Comparison of ENCODE assay signal across 8 cellular contexts in genomic region chr19:38264486-38265212, GRCh38. TPM values are rescaled to one million over a fixed set of nuclear protein-coding genes. Genes with fewer than 3 reads are reported as not detected.
A peak's percentile ranks its signal among the peaks of the same experiment; 100 is the strongest.
DNase-seq lines count a peak whose midpoint lies in the region; ATAC-seq and TF ChIP-seq lines count a peak whose summit lies in the region.

Gene SPINT2, plus strand, starts transcription at chr19:38264573. Its CDS starts 320 bp downstream, at chr19:38264893.

- DNase-seq in HL-60 (ENCODE audit: low read depth in 1 of 2, low spot score in 1 of 2) (peak in 1 of 2 experiments; percentile 13), mesothelial cell of epicardium (ENCODE audit: low spot score in 2 of 2, unreplicated experiment in 2 of 2) (peak; percentile 83 to 89), RKO (ENCODE audit: low spot score) (no peak)
- DNase-seq in effector CD8-positive, alpha-beta T cell (lab: John Stamatoyannopoulos, UW): peak; percentile 71

- ATAC-seq in HG03039 (IDR thresholded peaks at IDR 0.05; ENCODE audit: unreplicated experiment): no peak

- H3K27me3 ChIP-seq in HL-60 (ENCODE audit: insufficient read depth, poor library complexity, severe bottlenecking) (peaks cover 14% of the 10 kb centered on the region), subcutaneous abdominal adipose tissue (ENCODE audit: control insufficient read depth in 5 of 5, insufficient read depth in 4 of 5, low read length in 5 of 5) (peaks cover 0 to 3% (median 0%) of the 10 kb centered on the region in 5 donors)

- H3K4me1 ChIP-seq in subcutaneous abdominal adipose tissue (ENCODE audit: control insufficient read depth in 5 of 5, insufficient read depth in 5 of 5, low read length in 5 of 5): peaks cover 0 to 24% (median 12%) of the 10 kb centered on the region in 5 donors

- peak within 1 kb of the TSS in 3 of 5 donors; percentile 5 to 69 (median 66) for H3K9ac ChIP-seq in subcutaneous abdominal adipose tissue (ENCODE audit: low read length in 5 of 5)

- H3K4me3 Mint-ChIP-seq in mesothelial cell of epicardium: peak within 1 kb of the TSS; percentile 92

- peak within 1 kb of the TSS; percentile 50 for H3K4me3 ChIP-seq in GM08714 (ENCODE audit: low read length)
- H3K4me3 ChIP-seq in HL-60 (replicated peaks; ENCODE audit: insufficient read depth, low read length): peak within 1 kb of the TSS; percentile 46
- H3K4me3 ChIP-seq in subcutaneous abdominal adipose tissue (ENCODE audit: low read depth in 1 of 5, low read length in 5 of 5): peak within 1 kb of the TSS; percentile 53 to 73 (median 62)

- peaks cover 2% of the 10 kb centered on the region for H3K27me3 Mint-ChIP-seq in mesothelial cell of epicardium (ENCODE audit: low read depth)

- TF ChIP-seq CTCF in HL-60 (IDR thresholded peaks at IDR 0.05; ENCODE audit: insufficient read depth, low read length) (no peak), VCaP (conservative IDR thresholded peaks at IDR 0.05) (no peak), mesothelial cell of epicardium (IDR thresholded peaks at IDR 0.05; ENCODE audit: unreplicated experiment) (no peak)

- no peaks in the 10 kb centered on the region for H3K36me3 Mint-ChIP-seq in mesothelial cell of epicardium

- H3K27ac Mint-ChIP-seq in mesothelial cell of epicardium: peak within 1 kb of the TSS; percentile 93

- H3K27ac ChIP-seq in HL-60 (replicated peaks) (no peak within 1 kb of the TSS), VCaP (peak within 1 kb of the TSS; percentile 98), subcutaneous abdominal adipose tissue (ENCODE audit: low read depth, low read length) (no peak within 1 kb of the TSS)

- no peaks in the 10 kb centered on the region for H3K36me3 ChIP-seq in subcutaneous abdominal adipose tissue (ENCODE audit: control insufficient read depth in 5 of 5, insufficient read depth in 5 of 5, low read length in 5 of 5)

- H3K9me3 Mint-ChIP-seq in mesothelial cell of epicardium: no peaks in the 10 kb centered on the region

- no peaks in the 10 kb centered on the region for H3K9me3 ChIP-seq in subcutaneous abdominal adipose tissue (ENCODE audit: control insufficient read depth in 5 of 5, low read length in 5 of 5)

- peaks cover 47% of the 10 kb centered on the region for H3K4me1 Mint-ChIP-seq in mesothelial cell of epicardium

RNA-seq across cellular contexts. Expression of gene SPINT2, which starts in this region (rescaled TPM):
- 277 to 312 TPM (median 299 TPM) in 3 replicates for total RNA-seq in mesothelial cell of epicardium
